22 cellular contexts compared by ENCODE assay signal in genomic region chr10:44780461-44780860, GRCh38.
"Had no signal": no experiment of that assay in that cellular context is flagged by ENCODE, and none has a peak within 500 bp of the region (broad histone marks: within the 10 kb centered on the region; RNA-seq: fewer than 3 reads in every experiment).

No MANE protein-coding gene starts in this region.

- H3K27me3 ChIP-seq: body of pancreas, gastrocnemius medialis, stomach, thyroid gland had no signal

- DNase-seq: activated CD4-positive, alpha-beta memory T cell treated with anti-CD3 and anti-CD28 coated beads, Interleukin-2, amount 10 ng/mL, durations not matched to agents 7 days and 5 days; activated CD4-positive, alpha-beta T cell treated with anti-CD3 and anti-CD28 coated beads for 1 hour; activated CD4-positive, alpha-beta T cell treated with anti-CD3 and anti-CD28 coated beads, Interleukin-2, amount 10 ng/mL, durations not matched to agents 7 days and 5 days; activated T-cell treated with anti-CD3 and anti-CD28 coated beads, Interleukin-2, amount 50 U/mL, for 4 hours; body of pancreas; dorsolateral prefrontal cortex; effector memory CD4-positive, alpha-beta T cell; gastrocnemius medialis; immature natural killer cell; lower lobe of right lung; mesendoderm; mucosa of descending colon; retina; stimulated activated CD4-positive, alpha-beta T cell treated with anti-CD3 and anti-CD28 coated beads, Interleukin-15, amount 100 ng/mL, for 24 hours; stimulated activated CD4-positive, alpha-beta T cell treated with anti-CD3 and anti-CD28 coated beads, Interleukin-2, amount 100 ng/mL, for 24 hours; stimulated activated naive B cell treated with anti-CD40 and anti-IgM and Interleukin-4, amounts not matched to agents 10 μg/mL and 1 μg/mL and 100 μg/mL, for 72 hours; stomach; T-helper 1 cell; T-helper 9 cell; thyroid gland; upper lobe of right lung had no signal

- H3K27ac ChIP-seq: body of pancreas, coronary artery, dorsolateral prefrontal cortex, gastrocnemius medialis, lower lobe of right lung, stomach, thyroid gland, upper lobe of right lung had no signal

- H3K9me3 ChIP-seq: body of pancreas, gastrocnemius medialis, lower lobe of right lung, mucosa of descending colon, stomach, thyroid gland, upper lobe of right lung had no signal

- H3K4me1 ChIP-seq: gastrocnemius medialis, lower lobe of right lung, thyroid gland, upper lobe of right lung had no signal

- H3K36me3 ChIP-seq: gastrocnemius medialis, lower lobe of right lung, stomach, thyroid gland, upper lobe of right lung had no signal

- H3K4me3 ChIP-seq: body of pancreas, coronary artery, dorsolateral prefrontal cortex, gastrocnemius medialis, lower lobe of right lung, mucosa of descending colon, stomach, thyroid gland, upper lobe of right lung had no signal
